In genomic region chr1:25875154-25875855, GRCh38 we compare ENCODE assay signal across 8 cellular contexts. TPM values are rescaled to one million over a fixed set of nuclear protein-coding genes. Genes with fewer than 3 reads are reported as not detected.
A peak's percentile ranks its signal among the peaks of the same experiment; 100 is the strongest.
DNase-seq lines count a peak whose midpoint lies in the region; ATAC-seq and TF ChIP-seq lines count a peak whose summit lies in the region.

PAQR7 (minus strand) TSS chr1:25875708; CDS start chr1:25863839, 11,869 bp downstream.

- DNase-seq in CD8-positive, alpha-beta memory T cell, result peak; percentile 43 to 71 (median 62)
- DNase-seq in NCI-H1930 (lab: John Stamatoyannopoulos, UW) (peak; percentile 64 to 69), choroid plexus epithelial cell (ENCODE audit: low read depth) (peak; percentile 62), kidney tubule cell (ENCODE audit: low spot score) (peak; percentile 82), NCI-H187 treated with DMSO at 0.1 percent for 48 hours (lab: John Stamatoyannopoulos, UW) (no peak)
- DNase-seq in activated CD4-positive, alpha-beta T cell treated with anti-CD3 and anti-CD28 coated beads for 24 hours (ENCODE audit: low read depth in 2 of 2), result peak; percentile 27 to 50
- peak; percentile 24 to 53 for DNase-seq in stimulated activated CD4-positive, alpha-beta T cell treated with anti-CD3 and anti-CD28 coated beads, Interleukin-15, amount 100 ng/mL, for 1 hour (ENCODE audit: low read depth in 1 of 2, low spot score in 1 of 2)

- H3K36me3 Mint-ChIP-seq in CD8-positive, alpha-beta memory T cell, result no peaks in the 10 kb centered on the region

- POLR2A ChIA-PET in CD8-positive, alpha-beta memory T cell (lab: Charles Lee), result interaction anchor here (0.6 to 2.0 kb wide), 7 partner anchors 11 to 1598 kb away, joined by 3 to 17 read pairs (median 5); partner anchors contain the start of genes MTFR1L and PAFAH2

- CTCF ChIA-PET in CD8-positive, alpha-beta memory T cell (lab: Charles Lee), result interaction anchor here (0.6 to 2.1 kb wide), 11 partner anchors 11 to 1280 kb away, joined by 3 to 10 read pairs (median 3); partner anchors contain the start of genes MTFR1L, PAFAH2 and SLC9A1

- H3K27me3 ChIP-seq in CD8-positive, alpha-beta memory T cell (ENCODE audit: insufficient read depth, low read length, poor library complexity, severe bottlenecking), result no peaks in the 10 kb centered on the region

- peaks cover 5 to 10% (median 8%) of the 10 kb centered on the region in 3 donors for H3K4me1 Mint-ChIP-seq in CD8-positive, alpha-beta memory T cell

- peak within 1 kb of the TSS; percentile 50 for H3K4me3 ChIP-seq in CD8-positive, alpha-beta memory T cell (ENCODE audit: low read length)
- peak within 1 kb of the TSS; percentile 61 for H3K4me3 ChIP-seq in choroid plexus epithelial cell (ENCODE audit: low read depth, low read length)

- peak; percentile 56 for ATAC-seq in GM21737 (IDR thresholded peaks at IDR 0.05; ENCODE audit: unreplicated experiment)

- H3K4me1 ChIP-seq in CD8-positive, alpha-beta memory T cell (ENCODE audit: insufficient read depth, low read length), result peaks cover 11% of the 10 kb centered on the region

- peak within 1 kb of the TSS; percentile 31 to 96 (median 81) for H3K27ac Mint-ChIP-seq in CD8-positive, alpha-beta memory T cell

- H3K27ac ChIP-seq in CD8-positive, alpha-beta memory T cell (ENCODE audit: low read depth, low read length), result peak within 1 kb of the TSS; percentile 43

- peaks cover 0 to 5% of the 10 kb centered on the region in 2 donors for H3K27me3 Mint-ChIP-seq in CD8-positive, alpha-beta memory T cell

- no peak for TF ChIP-seq CTCF in choroid plexus epithelial cell (conservative IDR thresholded peaks at IDR 0.05; ENCODE audit: low read depth, low read length)

- H3K4me3 Mint-ChIP-seq in CD8-positive, alpha-beta memory T cell, result peak within 1 kb of the TSS; percentile 81 to 93 (median 85)

- H3K36me3 ChIP-seq in CD8-positive, alpha-beta memory T cell (ENCODE audit: insufficient read depth, low read length), result no peaks in the 10 kb centered on the region

- no peaks in the 10 kb centered on the region for H3K9me3 ChIP-seq in CD8-positive, alpha-beta memory T cell (ENCODE audit: low read length)

- no peaks in the 10 kb centered on the region for H3K9me3 Mint-ChIP-seq in CD8-positive, alpha-beta memory T cell

RNA-seq across cellular contexts. Expression of gene PAQR7, which starts in this region (rescaled TPM):
- total RNA-seq in CD8-positive, alpha-beta memory T cell, result 1 to 10 TPM; 7.9 to 8.1 TPM
- 0.09 TPM for polyA plus RNA-seq in CD8-positive, alpha-beta memory T cell
